Comparison of ENCODE assay signal across 12 cellular contexts in the genomic region with DNA sequence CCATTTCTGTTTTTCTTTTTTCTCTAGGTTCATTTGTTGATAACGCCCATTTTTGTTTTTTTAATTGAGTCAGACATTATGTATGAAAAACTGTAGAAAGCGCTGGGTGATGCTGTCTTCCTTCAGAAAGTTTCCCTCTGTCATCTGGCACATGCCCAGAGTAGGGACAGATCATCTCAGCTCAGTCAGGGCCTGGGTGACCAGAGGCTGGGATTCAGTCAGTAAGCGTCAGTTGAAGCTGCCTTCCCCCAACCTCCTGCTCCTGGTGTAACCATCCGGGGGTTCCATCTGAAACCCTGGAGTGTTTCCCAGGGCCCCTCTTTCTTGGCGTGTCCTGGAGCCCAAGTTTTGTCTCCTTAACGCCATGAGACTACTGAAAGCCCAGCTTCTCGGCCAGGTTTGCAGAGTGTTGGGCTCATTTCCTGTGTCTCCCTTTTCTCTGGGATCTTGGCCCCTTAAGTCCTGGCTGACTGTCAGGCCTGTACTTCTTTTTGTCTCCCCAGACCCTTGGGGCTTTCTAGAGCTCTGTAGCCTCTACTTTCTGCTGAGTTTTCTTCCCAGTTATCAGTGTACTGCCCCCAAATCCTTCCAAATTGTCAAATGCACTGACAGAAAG. TPM values are rescaled to one million over a fixed set of nuclear protein-coding genes. Genes with fewer than 3 reads are reported as not detected.
DNase-seq lines count a peak whose midpoint lies in the region; ATAC-seq and TF ChIP-seq lines count a peak whose summit lies in the region.
"Had no signal": no experiment of that assay in that cellular context is flagged by ENCODE, and none has a peak within 500 bp of the region (broad histone marks: within the 10 kb centered on the region; RNA-seq: fewer than 3 reads in every experiment).

No MANE protein-coding gene starts in this region.

- no peaks in the 10 kb centered on the region for H3K9me3 Mint-ChIP-seq in central memory CD8-positive, alpha-beta T cell

- intact Hi-C loops in left ventricle myocardium superior (cut with micrococcal nuclease): no loop called here
- intact Hi-C loops in gastrocnemius medialis (cut with DNase I; ENCODE audit: low total_unique reads): no loop called here

- H3K4me3 Mint-ChIP-seq in central memory CD8-positive, alpha-beta T cell: no peak overlapping the region

- H3K27me3 Mint-ChIP-seq in central memory CD8-positive, alpha-beta T cell: no peaks in the 10 kb centered on the region

- H3K27ac Mint-ChIP-seq in central memory CD8-positive, alpha-beta T cell (ENCODE audit: low read depth): peak overlapping the region; percentile 61

- H3K36me3 ChIP-seq in gastrocnemius medialis: peaks cover 0 to 31% of the 10 kb centered on the region in 2 donors
- H3K36me3 ChIP-seq: pancreas had no signal

- H3K27ac ChIP-seq in gastrocnemius medialis: peak overlapping the region in 3 of 4 donors; percentile 13 to 30 (median 25)
- H3K27ac ChIP-seq: pancreas, transverse colon had no signal

- TF ChIP-seq CTCF in gastrocnemius medialis (IDR thresholded peaks at IDR 0.05 in 4 of 5, conservative IDR thresholded peaks at IDR 0.05 in 1 of 5): no peak

- H3K4me1 ChIP-seq in gastrocnemius medialis: peaks cover 0 to 18% of the 10 kb centered on the region in 2 donors
- H3K4me1 ChIP-seq: pancreas had no signal

- no peaks in the 10 kb centered on the region for H3K27me3 ChIP-seq in gastrocnemius medialis
- H3K27me3 ChIP-seq: pancreas, transverse colon had no signal

- H3K4me1 Mint-ChIP-seq in central memory CD8-positive, alpha-beta T cell: peaks cover 36% of the 10 kb centered on the region

- DNase-seq in GM03348 (ENCODE audit: low spot score): peak; percentile 83
- no peak for DNase-seq in central memory CD8-positive, alpha-beta T cell (ENCODE audit: low spot score in 2 of 2)
- DNase-seq in left ventricle myocardium superior: peak; percentile 39
- DNase-seq in gastrocnemius medialis: no peak
- no peak for DNase-seq in KG1 (lab: John Stamatoyannopoulos, UW)
- DNase-seq in NCI-H2029 treated with DMSO at 0.1 percent for 48 hours (lab: John Stamatoyannopoulos, UW): no peak
- no peak for DNase-seq in NCI-H1092 treated with DMSO at 0.1 percent for 48 hours (lab: John Stamatoyannopoulos, UW)
- DNase-seq: activated CD8-positive, alpha-beta memory T cell treated with anti-CD3 and anti-CD28 coated beads, Interleukin-2, amount 50 U/mL, for 4 hours; NCI-H345; pancreas; transverse colon had no signal

- H3K36me3 Mint-ChIP-seq in central memory CD8-positive, alpha-beta T cell (ENCODE audit: insufficient read depth): peaks cover 35% of the 10 kb centered on the region

- no peak for ATAC-seq in central memory CD8-positive, alpha-beta T cell (replicated peaks; ENCODE audit: extremely low read depth, poor library complexity, severe bottlenecking)
- ATAC-seq in left ventricle myocardium superior (peak; percentile 83), gastrocnemius medialis (no peak), HG02588 (IDR thresholded peaks at IDR 0.05; ENCODE audit: unreplicated experiment) (no peak)

- no peak overlapping the region for H3K4me3 ChIP-seq in gastrocnemius medialis
- H3K4me3 ChIP-seq: pancreas, transverse colon had no signal

- no peaks in the 10 kb centered on the region for H3K9me3 ChIP-seq in gastrocnemius medialis
- H3K9me3 ChIP-seq: pancreas, transverse colon had no signal

- in situ Hi-C loops in gastrocnemius medialis (cut with MboI; ENCODE audit: low sequenced_read_pairs in 4 of 4): no loop called here

- TF ChIP-seq POLR2A in gastrocnemius medialis (IDR thresholded peaks at IDR 0.05): no peak

RNA-seq across cellular contexts. Expression of a gene that starts 10.7 kb away (rescaled TPM):
- 46.8 TPM for total RNA-seq in left ventricle myocardium superior
- total RNA-seq in gastrocnemius medialis: 10 to 100 TPM; 36.3 to 90.6 (median 46.0) TPM

Comparison
In these comparisons a context has a peak if more than half of its experiments do, and no peak if none do; other contexts are left out.
1. DNase-seq: peak in GM03348 (single experiment) and left ventricle myocardium superior (single experiment); none in central memory CD8-positive, alpha-beta T cell (0 of 2), gastrocnemius medialis (0 of 2), KG1 (single experiment), NCI-H2029 treated with DMSO at 0.1 percent for 48 hours (single experiment) and NCI-H1092 treated with DMSO at 0.1 percent for 48 hours (single experiment).